8 cellular contexts compared by ENCODE assay signal in the genomic region with DNA sequence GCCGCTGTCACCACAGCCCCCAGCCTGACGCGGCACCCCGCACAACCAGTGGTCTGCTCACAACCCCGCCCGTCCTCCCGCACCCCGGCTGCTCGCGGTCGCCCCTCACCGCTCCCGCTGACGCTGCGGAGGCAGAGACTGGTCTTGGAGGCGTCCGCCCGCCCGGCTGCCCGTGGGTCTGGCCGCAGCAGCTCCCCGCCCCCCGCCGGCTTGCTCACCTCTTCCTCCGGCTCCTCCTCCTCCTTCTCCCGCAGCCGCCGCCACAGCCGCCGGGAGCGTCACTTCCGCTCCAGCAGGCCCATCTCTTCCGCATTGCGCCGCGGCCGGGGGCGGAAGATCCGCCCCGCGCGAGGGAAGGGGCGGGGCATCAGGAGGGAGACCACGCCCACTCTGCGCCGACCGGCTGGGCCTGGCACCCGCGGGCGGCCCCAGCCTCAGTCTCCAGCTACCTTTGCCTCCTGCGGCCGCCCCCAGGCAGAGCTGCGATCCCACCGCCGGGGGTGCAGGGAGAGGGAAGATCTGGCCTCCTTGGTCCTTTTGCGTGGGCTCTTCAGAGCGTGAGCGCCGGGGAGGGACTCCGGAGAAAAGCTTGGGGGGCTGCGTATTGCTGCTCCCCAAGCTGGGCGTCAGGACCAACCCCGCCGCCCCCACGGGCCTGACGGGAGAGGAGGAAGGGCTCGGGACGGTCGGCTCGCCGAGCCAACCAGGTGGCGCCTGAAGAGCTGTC. TPM values are rescaled to one million over a fixed set of nuclear protein-coding genes. Genes with fewer than 3 reads are reported as not detected.
DNase-seq lines count a peak whose midpoint lies in the region; ATAC-seq and TF ChIP-seq lines count a peak whose summit lies in the region.

A gene with protein sequence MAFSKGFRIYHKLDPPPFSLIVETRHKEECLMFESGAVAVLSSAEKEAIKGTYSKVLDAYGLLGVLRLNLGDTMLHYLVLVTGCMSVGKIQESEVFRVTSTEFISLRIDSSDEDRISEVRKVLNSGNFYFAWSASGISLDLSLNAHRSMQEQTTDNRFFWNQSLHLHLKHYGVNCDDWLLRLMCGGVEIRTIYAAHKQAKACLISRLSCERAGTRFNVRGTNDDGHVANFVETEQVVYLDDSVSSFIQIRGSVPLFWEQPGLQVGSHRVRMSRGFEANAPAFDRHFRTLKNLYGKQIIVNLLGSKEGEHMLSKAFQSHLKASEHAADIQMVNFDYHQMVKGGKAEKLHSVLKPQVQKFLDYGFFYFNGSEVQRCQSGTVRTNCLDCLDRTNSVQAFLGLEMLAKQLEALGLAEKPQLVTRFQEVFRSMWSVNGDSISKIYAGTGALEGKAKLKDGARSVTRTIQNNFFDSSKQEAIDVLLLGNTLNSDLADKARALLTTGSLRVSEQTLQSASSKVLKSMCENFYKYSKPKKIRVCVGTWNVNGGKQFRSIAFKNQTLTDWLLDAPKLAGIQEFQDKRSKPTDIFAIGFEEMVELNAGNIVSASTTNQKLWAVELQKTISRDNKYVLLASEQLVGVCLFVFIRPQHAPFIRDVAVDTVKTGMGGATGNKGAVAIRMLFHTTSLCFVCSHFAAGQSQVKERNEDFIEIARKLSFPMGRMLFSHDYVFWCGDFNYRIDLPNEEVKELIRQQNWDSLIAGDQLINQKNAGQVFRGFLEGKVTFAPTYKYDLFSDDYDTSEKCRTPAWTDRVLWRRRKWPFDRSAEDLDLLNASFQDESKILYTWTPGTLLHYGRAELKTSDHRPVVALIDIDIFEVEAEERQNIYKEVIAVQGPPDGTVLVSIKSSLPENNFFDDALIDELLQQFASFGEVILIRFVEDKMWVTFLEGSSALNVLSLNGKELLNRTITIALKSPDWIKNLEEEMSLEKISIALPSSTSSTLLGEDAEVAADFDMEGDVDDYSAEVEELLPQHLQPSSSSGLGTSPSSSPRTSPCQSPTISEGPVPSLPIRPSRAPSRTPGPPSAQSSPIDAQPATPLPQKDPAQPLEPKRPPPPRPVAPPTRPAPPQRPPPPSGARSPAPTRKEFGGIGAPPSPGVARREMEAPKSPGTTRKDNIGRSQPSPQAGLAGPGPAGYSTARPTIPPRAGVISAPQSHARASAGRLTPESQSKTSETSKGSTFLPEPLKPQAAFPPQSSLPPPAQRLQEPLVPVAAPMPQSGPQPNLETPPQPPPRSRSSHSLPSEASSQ (N-terminal part only) (minus strand): TSS at position 286 of the 727 bp plus-strand sequence. CDS start 1,118 bp downstream, outside the sequence.

- no peaks in the 10 kb centered on the region for H3K9me3 Mint-ChIP-seq in activated CD4-positive, alpha-beta T cell treated with anti-CD3 and anti-CD28 coated beads, Interleukin-2, amount 10 ng/mL, durations not matched to agents 24 days and 14 days

- H3K4me1 Mint-ChIP-seq in activated CD4-positive, alpha-beta T cell treated with anti-CD3 and anti-CD28 coated beads, Interleukin-2, amount 10 ng/mL, durations not matched to agents 24 days and 14 days, result peaks cover 30% of the 10 kb centered on the region

- H3K4me1 ChIP-seq in colonic mucosa, result peaks cover 4% of the 10 kb centered on the region

- no peaks in the 10 kb centered on the region for H3K27me3 ChIP-seq in colonic mucosa

- intact Hi-C loops in activated CD4-positive, alpha-beta T cell treated with anti-CD3 and anti-CD28 coated beads, Interleukin-2, amount 10 ng/mL, durations not matched to agents 24 days and 14 days (cut with micrococcal nuclease), result loop anchor here (1.0 to 5.0 kb wide), 8 partner anchors 15 to 915 kb away; a partner anchor contains a TSS
- intact Hi-C loops in colonic mucosa (cut with DNase I), result no loop called here

- peak; percentile 53 to 97 (median 90) for DNase-seq in C1 segment of cervical spinal cord (lab: John Stamatoyannopoulos, UW)
- DNase-seq in NCI-H526 treated with DMSO at 0.1 percent for 48 hours (lab: John Stamatoyannopoulos, UW), result peak; percentile 68
- DNase-seq in activated CD4-positive, alpha-beta T cell treated with anti-CD3 and anti-CD28 coated beads, Interleukin-2, amount 10 ng/mL, durations not matched to agents 24 days and 14 days, result peak; percentile 98
- DNase-seq in colonic mucosa, result peak; percentile 95
- DNase-seq in left kidney (ENCODE audit: low read depth, low spot score), result peak; percentile 98
- DNase-seq in stimulated activated CD4-positive, alpha-beta T cell treated with anti-CD3 and anti-CD28 coated beads, Interleukin-1b, Interleukin-23, amount 100 ng/mL, for 48 hours, result peak; percentile 95

- no peak for TF ChIP-seq CTCF in colonic mucosa (IDR thresholded peaks at IDR 0.05)

- H3K4me3 Mint-ChIP-seq in activated CD4-positive, alpha-beta T cell treated with anti-CD3 and anti-CD28 coated beads, Interleukin-2, amount 10 ng/mL, durations not matched to agents 24 days and 14 days, result peak within 1 kb of the TSS; percentile 90

- ATAC-seq in GM19351 (IDR thresholded peaks at IDR 0.05; ENCODE audit: unreplicated experiment) (peak; percentile 90), HG03520 (IDR thresholded peaks at IDR 0.05; ENCODE audit: unreplicated experiment) (peak; percentile 84)

- H3K9ac ChIP-seq in colonic mucosa (ENCODE audit: low read depth in 2 of 2, low read length in 2 of 2), result peak within 1 kb of the TSS; percentile 82 to 84

- no peaks in the 10 kb centered on the region for H3K9me3 ChIP-seq in colonic mucosa

- peaks cover 11% of the 10 kb centered on the region for H3K36me3 Mint-ChIP-seq in activated CD4-positive, alpha-beta T cell treated with anti-CD3 and anti-CD28 coated beads, Interleukin-2, amount 10 ng/mL, durations not matched to agents 24 days and 14 days (ENCODE audit: low read depth)

- H3K4me3 ChIP-seq in colonic mucosa, result peak within 1 kb of the TSS; percentile 90

- peak within 1 kb of the TSS; percentile 90 for H3K27ac ChIP-seq in colonic mucosa

- no peaks in the 10 kb centered on the region for H3K36me3 ChIP-seq in colonic mucosa

- H3K27ac Mint-ChIP-seq in activated CD4-positive, alpha-beta T cell treated with anti-CD3 and anti-CD28 coated beads, Interleukin-2, amount 10 ng/mL, durations not matched to agents 24 days and 14 days, result peak within 1 kb of the TSS; percentile 93

- no peaks in the 10 kb centered on the region for H3K27me3 Mint-ChIP-seq in activated CD4-positive, alpha-beta T cell treated with anti-CD3 and anti-CD28 coated beads, Interleukin-2, amount 10 ng/mL, durations not matched to agents 24 days and 14 days

RNA-seq across cellular contexts. Expression of the gene that starts here (rescaled TPM):
- total RNA-seq in activated CD4-positive, alpha-beta T cell treated with anti-CD3 and anti-CD28 coated beads, Interleukin-2, amount 10 ng/mL, durations not matched to agents 24 days and 14 days, result 11.3 and 12.6 TPM in 2 replicates
- total RNA-seq in colonic mucosa, result 10 to 100 TPM; 11.7 to 12.5 TPM

Comparison
In these comparisons a context has a peak if more than half of its experiments do, and no peak if none do; other contexts are left out.
1. Peak in every context shown above with its lines: DNase-seq, ATAC-seq, H3K4me3 ChIP-seq and H3K27ac ChIP-seq.